In genomic region chr12:56334490-56334793, GRCh38 we compare ENCODE assay signal across 8 cellular contexts. TPM values are rescaled to one million over a fixed set of nuclear protein-coding genes. Genes with fewer than 3 reads are reported as not detected.
DNase-seq lines count a peak whose midpoint lies in the region; ATAC-seq and TF ChIP-seq lines count a peak whose summit lies in the region.

No MANE protein-coding gene starts in this region.

- H3K9me3 ChIP-seq in SU-DHL-6 (ENCODE audit: insufficient read depth, low read length): no peaks in the 10 kb centered on the region

- ATAC-seq in HG03378 (IDR thresholded peaks at IDR 0.05; ENCODE audit: unreplicated experiment) (no peak), HG03025 (IDR thresholded peaks at IDR 0.05; ENCODE audit: low FRiP score, unreplicated experiment) (no peak), HG03039 (IDR thresholded peaks at IDR 0.05; ENCODE audit: unreplicated experiment) (no peak)

- H3K9ac ChIP-seq in SU-DHL-6 (ENCODE audit: low read length): peak overlapping the region; percentile 76

- peak overlapping the region; percentile 92 for H3K4me2 ChIP-seq in SU-DHL-6 (ENCODE audit: low read depth, low read length, poor library complexity, severe bottlenecking)

- no peaks in the 10 kb centered on the region for H3K36me3 ChIP-seq in SU-DHL-6 (ENCODE audit: low read length)

- H3K4me3 ChIP-seq in GM08714 (ENCODE audit: low read length): peak overlapping the region; percentile 84
- peak overlapping the region; percentile 70 for H3K4me3 ChIP-seq in SU-DHL-6 (ENCODE audit: insufficient read depth, low read length, poor library complexity, severe bottlenecking)
- peak overlapping the region; percentile 76 for H3K4me3 ChIP-seq in fibroblast of villous mesenchyme (ENCODE audit: low read depth, low read length)
- peak overlapping the region; percentile 75 for H3K4me3 ChIP-seq in retinal pigment epithelial cell (ENCODE audit: low read length)

- H4K20me1 ChIP-seq in SU-DHL-6 (ENCODE audit: low read depth, low read length): no peaks in the 10 kb centered on the region

- peak overlapping the region; percentile 86 for H3K27ac ChIP-seq in SU-DHL-6 (ENCODE audit: low read depth, low read length)

- no peaks in the 10 kb centered on the region for H3K9me2 ChIP-seq in SU-DHL-6 (replicated peaks; ENCODE audit: insufficient read depth, low read length)

- H3K27me3 ChIP-seq in SU-DHL-6 (ENCODE audit: low read length): no peaks in the 10 kb centered on the region

- TF ChIP-seq CTCF in SU-DHL-6 (IDR thresholded peaks at IDR 0.05; ENCODE audit: insufficient read depth, low read length, poor library complexity, severe bottlenecking) (no peak), fibroblast of villous mesenchyme (IDR thresholded peaks at IDR 0.05; ENCODE audit: insufficient read depth, low read depth, low read length) (no peak), retinal pigment epithelial cell (conservative IDR thresholded peaks at IDR 0.05; ENCODE audit: low read depth, low read length) (no peak)

- no peak overlapping the region for H2AFZ ChIP-seq in SU-DHL-6 (ENCODE audit: low read depth, low read length, severe bottlenecking)

- peaks cover 28% of the 10 kb centered on the region for H3F3A ChIP-seq in SU-DHL-6 (ENCODE audit: insufficient read depth)

- DNase-seq in fibroblast of villous mesenchyme (ENCODE audit: low read depth) (no peak), retinal pigment epithelial cell (ENCODE audit: low read depth) (no peak), hippocampal formation (lab: John Stamatoyannopoulos, UW) (no peak)

- peaks cover 11% of the 10 kb centered on the region for H3K79me2 ChIP-seq in SU-DHL-6 (ENCODE audit: insufficient read depth, low read length)

RNA-seq across cellular contexts. Expression of gene PAN2, which starts 0.6 kb away (rescaled TPM):
- total RNA-seq in fibroblast of villous mesenchyme: 13.0 and 14.8 TPM in 2 replicates

RNA-seq across cellular contexts. Expression of gene IL23A, which starts 4.2 kb away (rescaled TPM):
- 0.32 TPM in 1 of 2 replicates, not detected in the other for total RNA-seq in fibroblast of villous mesenchyme

RNA-seq across cellular contexts. Expression of gene CNPY2, which starts 18.7 kb away (rescaled TPM):
- total RNA-seq in fibroblast of villous mesenchyme: 94.7 and 113 TPM in 2 replicates

RNA-seq across cellular contexts. Expression of gene STAT2, which starts 25.5 kb away (rescaled TPM):
- 232 and 296 TPM in 2 replicates for total RNA-seq in fibroblast of villous mesenchyme

RNA-seq across cellular contexts. Expression of gene APOF, which starts 28.2 kb away (rescaled TPM):
- not detected in 2 replicates for total RNA-seq in fibroblast of villous mesenchyme
